1 cellular context compared by ENCODE assay signal in genomic region chr2:42675815-42676214, GRCh38.
TF ChIP-seq lines count a peak whose summit lies in the region.

No MANE protein-coding gene starts in this region.

TF ChIP-seq in HepG2, 621 proteins besides CTCF, POLR2A, EP300 and RAD21 (continued from another document and continues in another):
- TF ChIP-seq, protein P1, sequence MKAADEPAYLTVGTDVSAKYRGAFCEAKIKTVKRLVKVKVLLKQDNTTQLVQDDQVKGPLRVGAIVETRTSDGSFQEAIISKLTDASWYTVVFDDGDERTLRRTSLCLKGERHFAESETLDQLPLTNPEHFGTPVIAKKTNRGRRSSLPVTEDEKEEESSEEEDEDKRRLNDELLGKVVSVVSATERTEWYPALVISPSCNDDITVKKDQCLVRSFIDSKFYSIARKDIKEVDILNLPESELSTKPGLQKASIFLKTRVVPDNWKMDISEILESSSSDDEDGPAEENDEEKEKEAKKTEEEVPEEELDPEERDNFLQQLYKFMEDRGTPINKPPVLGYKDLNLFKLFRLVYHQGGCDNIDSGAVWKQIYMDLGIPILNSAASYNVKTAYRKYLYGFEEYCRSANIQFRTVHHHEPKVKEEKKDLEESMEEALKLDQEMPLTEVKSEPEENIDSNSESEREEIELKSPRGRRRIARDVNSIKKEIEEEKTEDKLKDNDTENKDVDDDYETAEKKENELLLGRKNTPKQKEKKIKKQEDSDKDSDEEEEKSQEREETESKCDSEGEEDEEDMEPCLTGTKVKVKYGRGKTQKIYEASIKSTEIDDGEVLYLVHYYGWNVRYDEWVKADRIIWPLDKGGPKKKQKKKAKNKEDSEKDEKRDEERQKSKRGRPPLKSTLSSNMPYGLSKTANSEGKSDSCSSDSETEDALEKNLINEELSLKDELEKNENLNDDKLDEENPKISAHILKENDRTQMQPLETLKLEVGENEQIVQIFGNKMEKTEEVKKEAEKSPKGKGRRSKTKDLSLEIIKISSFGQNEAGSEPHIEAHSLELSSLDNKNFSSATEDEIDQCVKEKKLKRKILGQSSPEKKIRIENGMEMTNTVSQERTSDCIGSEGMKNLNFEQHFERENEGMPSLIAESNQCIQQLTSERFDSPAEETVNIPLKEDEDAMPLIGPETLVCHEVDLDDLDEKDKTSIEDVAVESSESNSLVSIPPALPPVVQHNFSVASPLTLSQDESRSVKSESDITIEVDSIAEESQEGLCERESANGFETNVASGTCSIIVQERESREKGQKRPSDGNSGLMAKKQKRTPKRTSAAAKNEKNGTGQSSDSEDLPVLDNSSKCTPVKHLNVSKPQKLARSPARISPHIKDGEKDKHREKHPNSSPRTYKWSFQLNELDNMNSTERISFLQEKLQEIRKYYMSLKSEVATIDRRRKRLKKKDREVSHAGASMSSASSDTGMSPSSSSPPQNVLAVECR (CRISPR knock-in tag; IDR thresholded peaks at IDR 0.05; ENCODE audit: borderline replicate concordance), result no peak
- TF ChIP-seq YY1 (IDR thresholded peaks at IDR 0.05; ENCODE audit: insufficient read depth, insufficient replicate concordance, low read depth, low read length) (no peak), GABPB1 (CRISPR knock-in tag; IDR thresholded peaks at IDR 0.05) (no peak), AGO1 (IDR thresholded peaks at IDR 0.05; ENCODE audit: low read depth, low read length, poor library complexity, severe bottlenecking) (no peak), ZNF138 (CRISPR knock-in tag; IDR thresholded peaks at IDR 0.05; ENCODE audit: low read depth) (no peak), ESRRA (CRISPR knock-in tag; IDR thresholded peaks at IDR 0.05; ENCODE audit: low read depth) (0 out of 2 replicates have a peak, but pooled peaks have one; percentile 28), ZNF878 (CRISPR knock-in tag; IDR thresholded peaks at IDR 0.05) (no peak), TARDBP (CRISPR knock-in tag; IDR thresholded peaks at IDR 0.05) (peak; percentile 44; the same call in 1 of the 2 replicates), THAP7 (CRISPR knock-in tag; IDR thresholded peaks at IDR 0.05) (no peak), NCOR1 (IDR thresholded peaks at IDR 0.05; ENCODE audit: borderline replicate concordance, low read length) (peak; percentile 28; the same call in 1 of the 2 replicates), ZNF468 (CRISPR knock-in tag; IDR thresholded peaks at IDR 0.05) (no peak), CEBPG (CRISPR knock-in tag; IDR thresholded peaks at IDR 0.05) (peak; percentile 17; the same call in 1 of the 2 replicates), MXI1 (IDR thresholded peaks at IDR 0.05; ENCODE audit: borderline replicate concordance, low read depth, low read length) (0 out of 3 replicates have a peak, but pooled peaks have one; percentile 19), NFIC (IDR thresholded peaks at IDR 0.05; ENCODE audit: low read length) (peak; percentile 42; the same call in 1 of the 2 replicates), IKZF1 (IDR thresholded peaks at IDR 0.05) (no peak), ZBTB10 (CRISPR knock-in tag; IDR thresholded peaks at IDR 0.05; ENCODE audit: borderline replicate concordance) (no peak), SIN3A (IDR thresholded peaks at IDR 0.05; ENCODE audit: borderline replicate concordance, low read depth, low read length) (no peak), TCF7 (IDR thresholded peaks at IDR 0.05; ENCODE audit: low read depth) (peak; percentile 58), HOXA3 (CRISPR knock-in tag; IDR thresholded peaks at IDR 0.05) (no peak), POGZ (CRISPR knock-in tag; IDR thresholded peaks at IDR 0.05) (0 out of 2 replicates have a peak, but pooled peaks have one; percentile 52), ZFP62 (CRISPR knock-in tag; IDR thresholded peaks at IDR 0.05) (no peak), DPF2 (CRISPR knock-in tag; IDR thresholded peaks at IDR 0.05; ENCODE audit: borderline replicate concordance, low read depth) (0 out of 2 replicates have a peak, but pooled peaks have one; percentile 39), ZEB1 (IDR thresholded peaks at IDR 0.05; ENCODE audit: insufficient replicate concordance, low read depth) (no peak), JDP2 (CRISPR knock-in tag; IDR thresholded peaks at IDR 0.05; ENCODE audit: borderline replicate concordance) (no peak), ZNF614 (CRISPR knock-in tag; IDR thresholded peaks at IDR 0.05; ENCODE audit: borderline replicate concordance) (peak; percentile 63; the same call in 1 of the 2 replicates), BRD4 (CRISPR knock-in tag; IDR thresholded peaks at IDR 0.05) (no peak), HBP1 (CRISPR knock-in tag; IDR thresholded peaks at IDR 0.05; ENCODE audit: low read depth) (no peak), SOX13 (IDR thresholded peaks at IDR 0.05) (no peak), SOX13 (CRISPR knock-in tag; conservative IDR thresholded peaks at IDR 0.05 in 1 of 2, IDR thresholded peaks at IDR 0.05 in 1 of 2) (peak in 1 of 2 experiments; percentile 69; a peak in 2 of 4 replicates), CREM (IDR thresholded peaks at IDR 0.05) (peak; percentile 54; the same call in 1 of the 2 replicates), CREM (CRISPR knock-in tag; IDR thresholded peaks at IDR 0.05) (no peak), ZFP36L1 (CRISPR knock-in tag; IDR thresholded peaks at IDR 0.05) (0 out of 2 replicates have a peak, but pooled peaks have one; percentile 12), KLF6 (CRISPR knock-in tag; IDR thresholded peaks at IDR 0.05) (no peak), MIER3 (CRISPR knock-in tag; IDR thresholded peaks at IDR 0.05; ENCODE audit: borderline replicate concordance) (no peak), ZNF296 (CRISPR knock-in tag; conservative IDR thresholded peaks at IDR 0.05) (no peak), ARID3A (IDR thresholded peaks at IDR 0.05; ENCODE audit: low read depth, low read length) (0 out of 2 replicates have a peak, but pooled peaks have one; percentile 23), ZNF644 (CRISPR knock-in tag; IDR thresholded peaks at IDR 0.05; ENCODE audit: low read depth) (0 out of 2 replicates have a peak, but pooled peaks have one; percentile 48), RARA (CRISPR knock-in tag; IDR thresholded peaks at IDR 0.05) (0 out of 2 replicates have a peak, but pooled peaks have one; percentile 25), ZNF879 (CRISPR knock-in tag; IDR thresholded peaks at IDR 0.05) (no peak)
- TF ChIP-seq, protein P2, sequence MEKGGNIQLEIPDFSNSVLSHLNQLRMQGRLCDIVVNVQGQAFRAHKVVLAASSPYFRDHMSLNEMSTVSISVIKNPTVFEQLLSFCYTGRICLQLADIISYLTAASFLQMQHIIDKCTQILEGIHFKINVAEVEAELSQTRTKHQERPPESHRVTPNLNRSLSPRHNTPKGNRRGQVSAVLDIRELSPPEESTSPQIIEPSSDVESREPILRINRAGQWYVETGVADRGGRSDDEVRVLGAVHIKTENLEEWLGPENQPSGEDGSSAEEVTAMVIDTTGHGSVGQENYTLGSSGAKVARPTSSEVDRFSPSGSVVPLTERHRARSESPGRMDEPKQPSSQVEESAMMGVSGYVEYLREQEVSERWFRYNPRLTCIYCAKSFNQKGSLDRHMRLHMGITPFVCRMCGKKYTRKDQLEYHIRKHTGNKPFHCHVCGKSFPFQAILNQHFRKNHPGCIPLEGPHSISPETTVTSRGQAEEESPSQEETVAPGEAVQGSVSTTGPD (CRISPR knock-in tag; IDR thresholded peaks at IDR 0.05), result no peak
- TF ChIP-seq, protein P3, sequence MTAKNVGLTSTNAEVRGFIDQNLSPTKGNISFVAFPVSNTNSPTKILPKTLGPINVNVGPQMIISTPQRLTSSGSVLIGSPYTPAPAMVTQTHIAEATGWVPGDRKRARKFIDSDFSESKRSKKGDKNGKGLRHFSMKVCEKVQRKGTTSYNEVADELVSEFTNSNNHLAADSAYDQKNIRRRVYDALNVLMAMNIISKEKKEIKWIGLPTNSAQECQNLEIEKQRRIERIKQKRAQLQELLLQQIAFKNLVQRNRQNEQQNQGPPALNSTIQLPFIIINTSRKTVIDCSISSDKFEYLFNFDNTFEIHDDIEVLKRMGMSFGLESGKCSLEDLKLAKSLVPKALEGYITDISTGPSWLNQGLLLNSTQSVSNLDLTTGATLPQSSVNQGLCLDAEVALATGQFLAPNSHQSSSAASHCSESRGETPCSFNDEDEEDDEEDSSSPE (CRISPR knock-in tag; IDR thresholded peaks at IDR 0.05), result no peak; the same call in 1 of the 2 replicates
- TF ChIP-seq, protein P4, sequence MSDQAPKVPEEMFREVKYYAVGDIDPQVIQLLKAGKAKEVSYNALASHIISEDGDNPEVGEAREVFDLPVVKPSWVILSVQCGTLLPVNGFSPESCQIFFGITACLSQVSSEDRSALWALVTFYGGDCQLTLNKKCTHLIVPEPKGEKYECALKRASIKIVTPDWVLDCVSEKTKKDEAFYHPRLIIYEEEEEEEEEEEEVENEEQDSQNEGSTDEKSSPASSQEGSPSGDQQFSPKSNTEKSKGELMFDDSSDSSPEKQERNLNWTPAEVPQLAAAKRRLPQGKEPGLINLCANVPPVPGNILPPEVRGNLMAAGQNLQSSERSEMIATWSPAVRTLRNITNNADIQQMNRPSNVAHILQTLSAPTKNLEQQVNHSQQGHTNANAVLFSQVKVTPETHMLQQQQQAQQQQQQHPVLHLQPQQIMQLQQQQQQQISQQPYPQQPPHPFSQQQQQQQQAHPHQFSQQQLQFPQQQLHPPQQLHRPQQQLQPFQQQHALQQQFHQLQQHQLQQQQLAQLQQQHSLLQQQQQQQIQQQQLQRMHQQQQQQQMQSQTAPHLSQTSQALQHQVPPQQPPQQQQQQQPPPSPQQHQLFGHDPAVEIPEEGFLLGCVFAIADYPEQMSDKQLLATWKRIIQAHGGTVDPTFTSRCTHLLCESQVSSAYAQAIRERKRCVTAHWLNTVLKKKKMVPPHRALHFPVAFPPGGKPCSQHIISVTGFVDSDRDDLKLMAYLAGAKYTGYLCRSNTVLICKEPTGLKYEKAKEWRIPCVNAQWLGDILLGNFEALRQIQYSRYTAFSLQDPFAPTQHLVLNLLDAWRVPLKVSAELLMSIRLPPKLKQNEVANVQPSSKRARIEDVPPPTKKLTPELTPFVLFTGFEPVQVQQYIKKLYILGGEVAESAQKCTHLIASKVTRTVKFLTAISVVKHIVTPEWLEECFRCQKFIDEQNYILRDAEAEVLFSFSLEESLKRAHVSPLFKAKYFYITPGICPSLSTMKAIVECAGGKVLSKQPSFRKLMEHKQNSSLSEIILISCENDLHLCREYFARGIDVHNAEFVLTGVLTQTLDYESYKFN (CRISPR knock-in tag; conservative IDR thresholded peaks at IDR 0.05), result peak; percentile 70
- TF ChIP-seq, protein P5, sequence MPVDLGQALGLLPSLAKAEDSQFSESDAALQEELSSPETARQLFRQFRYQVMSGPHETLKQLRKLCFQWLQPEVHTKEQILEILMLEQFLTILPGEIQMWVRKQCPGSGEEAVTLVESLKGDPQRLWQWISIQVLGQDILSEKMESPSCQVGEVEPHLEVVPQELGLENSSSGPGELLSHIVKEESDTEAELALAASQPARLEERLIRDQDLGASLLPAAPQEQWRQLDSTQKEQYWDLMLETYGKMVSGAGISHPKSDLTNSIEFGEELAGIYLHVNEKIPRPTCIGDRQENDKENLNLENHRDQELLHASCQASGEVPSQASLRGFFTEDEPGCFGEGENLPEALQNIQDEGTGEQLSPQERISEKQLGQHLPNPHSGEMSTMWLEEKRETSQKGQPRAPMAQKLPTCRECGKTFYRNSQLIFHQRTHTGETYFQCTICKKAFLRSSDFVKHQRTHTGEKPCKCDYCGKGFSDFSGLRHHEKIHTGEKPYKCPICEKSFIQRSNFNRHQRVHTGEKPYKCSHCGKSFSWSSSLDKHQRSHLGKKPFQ (CRISPR knock-in tag; IDR thresholded peaks at IDR 0.05; ENCODE audit: insufficient replicate concordance), result no peak
